Comparison of ENCODE assay signal across 8 cellular contexts in the genomic region with DNA sequence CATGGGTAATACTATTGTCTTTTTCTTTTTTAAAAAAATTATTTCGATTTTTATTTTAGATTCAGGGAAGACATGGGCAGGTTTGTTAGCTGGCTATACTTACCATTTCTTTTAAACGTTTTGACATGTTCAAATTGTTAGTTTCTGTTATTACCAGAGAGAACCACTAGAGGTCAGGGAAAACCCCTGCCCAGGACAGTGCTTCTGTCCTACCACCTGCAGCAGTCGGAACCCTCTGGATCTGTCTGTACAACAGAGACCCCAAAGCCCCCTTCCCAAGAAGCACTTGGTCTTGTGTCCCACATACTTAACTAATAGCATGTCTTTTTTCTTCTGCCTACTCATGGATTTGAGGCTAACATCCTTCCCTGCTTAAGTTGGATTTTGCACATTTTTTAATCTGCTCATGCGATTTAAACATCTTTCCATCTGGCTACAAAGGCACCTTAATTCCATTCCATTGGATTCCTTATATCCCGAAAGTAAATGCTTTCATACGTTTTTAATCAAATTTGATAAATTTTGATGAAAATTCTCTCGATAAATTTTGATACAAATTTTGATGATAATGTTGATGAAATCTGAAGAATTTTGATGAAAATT. TPM values are rescaled to one million over a fixed set of nuclear protein-coding genes. Genes with fewer than 3 reads are reported as not detected.
A peak's percentile ranks its signal among the peaks of the same experiment; 100 is the strongest.
DNase-seq lines count a peak whose midpoint lies in the region; ATAC-seq and TF ChIP-seq lines count a peak whose summit lies in the region.

No MANE protein-coding gene starts in this region.

- no peaks in the 10 kb centered on the region for H3K36me3 ChIP-seq in HCT116 (ENCODE audit: control insufficient read depth in 1 of 2, insufficient read depth in 2 of 2, low read length in 2 of 2)
- H3K36me3 ChIP-seq in SU-DHL-6 (ENCODE audit: low read length), result no peaks in the 10 kb centered on the region
- no peaks in the 10 kb centered on the region for H3K36me3 ChIP-seq in osteoblast (ENCODE audit: insufficient read depth, low read length)

- H3K4me2 ChIP-seq in HCT116 (ENCODE audit: low read length), result 0 out of 2 replicates have a peak overlapping the region, but pooled peaks have one; percentile 18
- H3K4me2 ChIP-seq in SU-DHL-6 (ENCODE audit: low read depth, low read length, poor library complexity, severe bottlenecking), result no peak overlapping the region
- no peak overlapping the region for H3K4me2 ChIP-seq in osteoblast (ENCODE audit: insufficient read depth, low read length)

- DNase-seq in AG09309 (ENCODE audit: low read depth) (no peak), HCT116 (ENCODE audit: low read depth, low spot score) (peak; percentile 43), LHCN-M2 (ENCODE audit: low read depth) (peak; percentile 21), fibroblast of mammary gland (ENCODE audit: low read depth) (peak; percentile 50), osteoblast (ENCODE audit: insufficient read length, low spot score, missing footprints) (no peak)
- no peak for DNase-seq in activated CD8-positive, alpha-beta memory T cell treated with anti-CD3 and anti-CD28 coated beads, Interleukin-2, amount 50 U/mL, for 4 hours

- TF ChIP-seq CTCF in AG09309 (IDR thresholded peaks at IDR 0.05; ENCODE audit: control insufficient read depth, insufficient read depth, low read depth, low read length, missing control alignments) (peak; percentile 80), GM12874 (IDR thresholded peaks at IDR 0.05; ENCODE audit: insufficient read depth, low read depth, low read length) (peak; percentile 65), HCT116 (IDR thresholded peaks at IDR 0.05 in 2 of 3, conservative IDR thresholded peaks at IDR 0.05 in 1 of 3; ENCODE audit: borderline replicate concordance in 1 of 3, insufficient read depth in 1 of 3, low read depth in 2 of 3, low read length in 2 of 3) (peak; percentile 63 to 75 (median 72)), SU-DHL-6 (IDR thresholded peaks at IDR 0.05; ENCODE audit: insufficient read depth, low read length, poor library complexity, severe bottlenecking) (peak; percentile 29), fibroblast of mammary gland (conservative IDR thresholded peaks at IDR 0.05; ENCODE audit: control insufficient read depth, insufficient read depth, low read depth, low read length) (peak; percentile 82), osteoblast (IDR thresholded peaks at IDR 0.05; ENCODE audit: extremely low read depth, low read depth, low read length) (peak; percentile 59)

- H2AFZ ChIP-seq in HCT116 (ENCODE audit: low read depth, low read length, poor library complexity, severe bottlenecking) (peak overlapping the region; percentile 85), SU-DHL-6 (ENCODE audit: low read depth, low read length, severe bottlenecking) (no peak overlapping the region), osteoblast (ENCODE audit: low read length) (no peak overlapping the region)

- H4K20me1 ChIP-seq in HCT116 (ENCODE audit: insufficient read depth) (no peaks in the 10 kb centered on the region), SU-DHL-6 (ENCODE audit: low read depth, low read length) (no peaks in the 10 kb centered on the region), osteoblast (ENCODE audit: insufficient read depth, low read length) (no peaks in the 10 kb centered on the region)

- no peaks in the 10 kb centered on the region for H3K79me2 ChIP-seq in HCT116 (ENCODE audit: insufficient read depth, low read length)
- no peaks in the 10 kb centered on the region for H3K79me2 ChIP-seq in SU-DHL-6 (ENCODE audit: insufficient read depth, low read length)
- no peaks in the 10 kb centered on the region for H3K79me2 ChIP-seq in osteoblast (ENCODE audit: insufficient read depth, low read length)

- BruUV-seq in HCT116 (replicated peaks; lab: Mats Ljungman, UMichigan), result no TSS peak

- H3K27ac ChIP-seq in HCT116 (ENCODE audit: low read depth, low read length) (no peak overlapping the region), SU-DHL-6 (ENCODE audit: low read depth, low read length) (no peak overlapping the region), osteoblast (ENCODE audit: low read depth, low read length) (no peak overlapping the region)

- H3K4me1 ChIP-seq in HCT116 (ENCODE audit: control insufficient read depth in 1 of 2, insufficient read depth in 2 of 2, low read length in 2 of 2) (no peaks in the 10 kb centered on the region), osteoblast (ENCODE audit: insufficient read depth, low read length) (no peaks in the 10 kb centered on the region)

- peak; percentile 75 for TF ChIP-seq RAD21 in HCT116 (IDR thresholded peaks at IDR 0.05; ENCODE audit: low read depth)

- TF ChIP-seq POLR2A in HCT116 (IDR thresholded peaks at IDR 0.05; ENCODE audit: borderline replicate concordance, extremely low read depth, insufficient read depth, insufficient read length), result no peak

- CTCF ChIA-PET in HCT116 (lab: Charles Lee), result interaction anchor here (0.6 kb wide), 1 partner anchor 16 kb away, joined by 3 read pairs; no protein-coding TSS in a partner anchor

- no peaks in the 10 kb centered on the region for H3K9me2 ChIP-seq in HCT116 (ENCODE audit: insufficient read depth)
- no peaks in the 10 kb centered on the region for H3K9me2 ChIP-seq in SU-DHL-6 (replicated peaks; ENCODE audit: insufficient read depth, low read length)

- H3K9me3 ChIP-seq in HCT116 (ENCODE audit: control insufficient read depth in 1 of 2, insufficient read depth in 1 of 2, low read depth in 1 of 2, low read length in 2 of 2), result no peaks in the 10 kb centered on the region
- H3K9me3 ChIP-seq in SU-DHL-6 (ENCODE audit: insufficient read depth, low read length), result no peaks in the 10 kb centered on the region
- H3K9me3 ChIP-seq in osteoblast (ENCODE audit: low read depth, low read length), result no peaks in the 10 kb centered on the region

- H3K9ac ChIP-seq in HCT116 (ENCODE audit: low read length) (no peak overlapping the region), SU-DHL-6 (ENCODE audit: low read length) (no peak overlapping the region)

- H3K4me3 ChIP-seq in AG09309 (ENCODE audit: control insufficient read depth, low read depth, low read length) (no peak overlapping the region), HCT116 (replicated peaks in 1 of 2; ENCODE audit: low read depth in 1 of 2, low read length in 2 of 2) (no peak overlapping the region), SU-DHL-6 (ENCODE audit: insufficient read depth, low read length, poor library complexity, severe bottlenecking) (no peak overlapping the region), fibroblast of mammary gland (ENCODE audit: control insufficient read depth, low read depth, low read length) (no peak overlapping the region), osteoblast (ENCODE audit: insufficient read depth, low read length) (no peak overlapping the region)

- peak; percentile 93 for ATAC-seq in HCT116

- RAD21 ChIA-PET in HCT116 (lab: Charles Lee; ENCODE audit: low non-redundant PET in 1 of 2, low total read pairs in 2 of 2, uncharacterized antibody in 2 of 2, unreplicated experiment in 2 of 2), result no interaction called here

- H3K27me3 ChIP-seq in HCT116 (ENCODE audit: insufficient read depth, low read length) (no peaks in the 10 kb centered on the region), SU-DHL-6 (ENCODE audit: low read length) (no peaks in the 10 kb centered on the region), osteoblast (ENCODE audit: insufficient read depth, low read length) (peaks cover 2% of the 10 kb centered on the region)

- POLR2A ChIA-PET in HCT116 (lab: Charles Lee), result no interaction called here

- intact Hi-C loops in HCT116 (cut with micrococcal nuclease), result loop anchor here (5.0 kb wide), 2 partner anchors 383 to 398 kb away; no protein-coding TSS in a partner anchor

- H3F3A ChIP-seq in SU-DHL-6 (ENCODE audit: insufficient read depth), result no peaks in the 10 kb centered on the region

TF ChIP-seq in HCT116, 20 proteins besides CTCF, POLR2A, EP300 and RAD21:
- TF ChIP-seq, protein P1, sequence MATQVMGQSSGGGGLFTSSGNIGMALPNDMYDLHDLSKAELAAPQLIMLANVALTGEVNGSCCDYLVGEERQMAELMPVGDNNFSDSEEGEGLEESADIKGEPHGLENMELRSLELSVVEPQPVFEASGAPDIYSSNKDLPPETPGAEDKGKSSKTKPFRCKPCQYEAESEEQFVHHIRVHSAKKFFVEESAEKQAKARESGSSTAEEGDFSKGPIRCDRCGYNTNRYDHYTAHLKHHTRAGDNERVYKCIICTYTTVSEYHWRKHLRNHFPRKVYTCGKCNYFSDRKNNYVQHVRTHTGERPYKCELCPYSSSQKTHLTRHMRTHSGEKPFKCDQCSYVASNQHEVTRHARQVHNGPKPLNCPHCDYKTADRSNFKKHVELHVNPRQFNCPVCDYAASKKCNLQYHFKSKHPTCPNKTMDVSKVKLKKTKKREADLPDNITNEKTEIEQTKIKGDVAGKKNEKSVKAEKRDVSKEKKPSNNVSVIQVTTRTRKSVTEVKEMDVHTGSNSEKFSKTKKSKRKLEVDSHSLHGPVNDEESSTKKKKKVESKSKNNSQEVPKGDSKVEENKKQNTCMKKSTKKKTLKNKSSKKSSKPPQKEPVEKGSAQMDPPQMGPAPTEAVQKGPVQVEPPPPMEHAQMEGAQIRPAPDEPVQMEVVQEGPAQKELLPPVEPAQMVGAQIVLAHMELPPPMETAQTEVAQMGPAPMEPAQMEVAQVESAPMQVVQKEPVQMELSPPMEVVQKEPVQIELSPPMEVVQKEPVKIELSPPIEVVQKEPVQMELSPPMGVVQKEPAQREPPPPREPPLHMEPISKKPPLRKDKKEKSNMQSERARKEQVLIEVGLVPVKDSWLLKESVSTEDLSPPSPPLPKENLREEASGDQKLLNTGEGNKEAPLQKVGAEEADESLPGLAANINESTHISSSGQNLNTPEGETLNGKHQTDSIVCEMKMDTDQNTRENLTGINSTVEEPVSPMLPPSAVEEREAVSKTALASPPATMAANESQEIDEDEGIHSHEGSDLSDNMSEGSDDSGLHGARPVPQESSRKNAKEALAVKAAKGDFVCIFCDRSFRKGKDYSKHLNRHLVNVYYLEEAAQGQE (IDR thresholded peaks at IDR 0.05; ENCODE audit: low read depth), result no peak
- TF ChIP-seq POLR2AphosphoS5 (IDR thresholded peaks at IDR 0.05; ENCODE audit: low read depth, low read length), result no peak
- TF ChIP-seq SRF (IDR thresholded peaks at IDR 0.05; ENCODE audit: low read depth), result no peak
- no peak for TF ChIP-seq FOSL1 (IDR thresholded peaks at IDR 0.05; ENCODE audit: low read depth)
- no peak for TF ChIP-seq JUND (IDR thresholded peaks at IDR 0.05)
TF ChIP-seq in HCT116: peak in this region for 0.

RNA-seq across cellular contexts. Expression of gene C1orf115, which starts 10.0 kb away (rescaled TPM):
- total RNA-seq in HCT116 (2021; ENCODE audit: unreplicated experiment) (16.8 TPM), LHCN-M2 (2014; rRNA removed) (under 0.01 and 0.11 TPM in 2 replicates), osteoblast (0.29 and 0.36 TPM in 2 replicates)
- polyA plus RNA-seq in HCT116 (2012), result 13.1 and 15.0 TPM in 2 replicates
- polyA plus RNA-seq in LHCN-M2 (2012), result 0.21 TPM

Comparison
In these comparisons a context has a peak if more than half of its experiments do, and no peak if none do; other contexts are left out.
1. DNase-seq: peak in HCT116 (single experiment), LHCN-M2 (single experiment) and fibroblast of mammary gland (single experiment); none in AG09309 (single experiment), osteoblast (single experiment) and activated CD8-positive, alpha-beta memory T cell treated with anti-CD3 and anti-CD28 coated beads, Interleukin-2, amount 50 U/mL, for 4 hours (single experiment).
2. CTCF ChIP-seq: peak in every context shown above with its lines; median percentile 82 in fibroblast of mammary gland; 80 in AG09309; 72 in HCT116; 65 in GM12874; 59 in osteoblast; 29 in SU-DHL-6.
3. RNA of gene C1orf115, which starts 10.0 kb away (total RNA-seq): 16.8 TPM in HCT116 (single experiment); 0.29 to 0.36 TPM in osteoblast and under 0.01 to 0.11 TPM in LHCN-M2; every median in the first group is over 10 times any median in the second.